In the genomic region with DNA sequence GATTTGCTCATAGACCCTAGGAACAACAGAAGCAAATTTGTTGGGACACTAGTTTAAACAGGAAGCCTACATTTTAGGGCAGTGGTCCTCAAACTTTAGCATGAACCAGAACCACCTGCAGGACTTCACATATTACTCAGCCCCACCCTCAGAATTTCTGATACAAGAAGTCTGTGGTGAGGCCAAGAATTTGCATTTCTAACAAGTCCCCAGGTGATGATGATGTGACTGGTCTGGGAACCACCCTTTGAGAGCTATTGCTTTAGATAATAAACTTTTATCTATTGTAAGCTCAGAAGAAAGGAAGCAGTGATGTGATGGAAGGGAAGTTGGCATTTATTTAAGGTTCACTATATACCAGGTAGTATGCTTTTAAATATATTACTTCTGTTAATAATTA, we compare ENCODE assay signal across 21 cellular contexts.
DNase-seq lines count a peak whose midpoint lies in the region; ATAC-seq and TF ChIP-seq lines count a peak whose summit lies in the region.
"Had no signal": no experiment of that assay in that cellular context is flagged by ENCODE, and none has a peak within 500 bp of the region (broad histone marks: within the 10 kb centered on the region; RNA-seq: fewer than 3 reads in every experiment).

No MANE protein-coding gene starts in this region.

- H3K4me3 Mint-ChIP-seq in naive B cell (no peak overlapping the region), MCF 10A (ENCODE audit: unreplicated experiment) (no peak overlapping the region)
- H3K4me3 Mint-ChIP-seq: neural crest cell had no signal

- intact Hi-C loops in MCF 10A (cut with micrococcal nuclease), result no loop called here

- ATAC-seq in GM19023 (IDR thresholded peaks at IDR 0.05; ENCODE audit: unreplicated experiment), result peak; percentile 76
- peak; percentile 87 for ATAC-seq in HG02610 (IDR thresholded peaks at IDR 0.05; ENCODE audit: unreplicated experiment)
- peak; percentile 87 for ATAC-seq in HG03159 (IDR thresholded peaks at IDR 0.05; ENCODE audit: unreplicated experiment)
- peak; percentile 75 to 79 for ATAC-seq in naive B cell (ENCODE audit: low read depth in 2 of 2)

- CTCF ChIA-PET in MCF 10A (lab: Yijun Ruan, JAX), result interaction anchor here (0.6 to 1.2 kb wide), 2 partner anchors 80 to 156 kb away, joined by 3 to 4 read pairs; no protein-coding TSS in a partner anchor

- H3K36me3 Mint-ChIP-seq in naive B cell (no peaks in the 10 kb centered on the region), MCF 10A (ENCODE audit: insufficient read depth, unreplicated experiment) (no peaks in the 10 kb centered on the region)

- BruUV-seq in MCF 10A (replicated peaks; lab: Mats Ljungman, UMichigan), result no TSS peak

- TF ChIP-seq CTCF in MCF 10A (IDR thresholded peaks at IDR 0.05; ENCODE audit: unreplicated experiment), result no peak

- H3K4me1 Mint-ChIP-seq in naive B cell (peaks cover 0 to 8% (median 0%) of the 10 kb centered on the region in 3 donors), MCF 10A (ENCODE audit: insufficient read depth, unreplicated experiment) (no peaks in the 10 kb centered on the region)
- H3K4me1 Mint-ChIP-seq: neural crest cell had no signal

- H3K27ac Mint-ChIP-seq in naive B cell (no peak overlapping the region), MCF 10A (ENCODE audit: low read depth, unreplicated experiment) (no peak overlapping the region)

- DNase-seq in naive B cell (peak; percentile 20), NCI-H1092 treated with DMSO at 0.1 percent for 48 hours (lab: John Stamatoyannopoulos, UW) (no peak), NCI-H446 (lab: John Stamatoyannopoulos, UW) (no peak), MCF 10A (ENCODE audit: unreplicated experiment) (no peak)
- no peak for DNase-seq in stimulated activated CD4-positive, alpha-beta T cell treated with anti-CD3 and anti-CD28 coated beads, Interleukin-2, amount 100 ng/mL, for 48 hours
- DNase-seq: activated naive CD4-positive, alpha-beta T cell treated with anti-CD3 and anti-CD28 coated beads, Interleukin-2, amount 50 U/mL, for 16 hours; activated T-cell treated with anti-CD3 and anti-CD28 coated beads for 4 hours; AML-193; colonic mucosa; hippocampal formation; kidney glomerular epithelial cell; MG63; midbrain; NCI-H187 treated with DMSO at 0.1 percent for 48 hours; NCI-H446 treated with DMSO at 0.1 percent for 48 hours; spleen; transverse colon had no signal

- POLR2A ChIA-PET in MCF 10A (lab: Yijun Ruan, JAX), result no interaction called here

- peaks cover 0 to 3% (median 0%) of the 10 kb centered on the region in 7 donors for H3K9me3 Mint-ChIP-seq in naive B cell
- H3K9me3 Mint-ChIP-seq in MCF 10A (ENCODE audit: unreplicated experiment), result no peaks in the 10 kb centered on the region
- H3K9me3 Mint-ChIP-seq: neural crest cell had no signal

- H3K27me3 Mint-ChIP-seq in naive B cell (peaks cover 4 to 9% (median 5%) of the 10 kb centered on the region in 3 donors), MCF 10A (ENCODE audit: insufficient read depth, unreplicated experiment) (peaks cover 12% of the 10 kb centered on the region)
